Comparison of ENCODE assay signal across 17 cellular contexts in the genomic region with DNA sequence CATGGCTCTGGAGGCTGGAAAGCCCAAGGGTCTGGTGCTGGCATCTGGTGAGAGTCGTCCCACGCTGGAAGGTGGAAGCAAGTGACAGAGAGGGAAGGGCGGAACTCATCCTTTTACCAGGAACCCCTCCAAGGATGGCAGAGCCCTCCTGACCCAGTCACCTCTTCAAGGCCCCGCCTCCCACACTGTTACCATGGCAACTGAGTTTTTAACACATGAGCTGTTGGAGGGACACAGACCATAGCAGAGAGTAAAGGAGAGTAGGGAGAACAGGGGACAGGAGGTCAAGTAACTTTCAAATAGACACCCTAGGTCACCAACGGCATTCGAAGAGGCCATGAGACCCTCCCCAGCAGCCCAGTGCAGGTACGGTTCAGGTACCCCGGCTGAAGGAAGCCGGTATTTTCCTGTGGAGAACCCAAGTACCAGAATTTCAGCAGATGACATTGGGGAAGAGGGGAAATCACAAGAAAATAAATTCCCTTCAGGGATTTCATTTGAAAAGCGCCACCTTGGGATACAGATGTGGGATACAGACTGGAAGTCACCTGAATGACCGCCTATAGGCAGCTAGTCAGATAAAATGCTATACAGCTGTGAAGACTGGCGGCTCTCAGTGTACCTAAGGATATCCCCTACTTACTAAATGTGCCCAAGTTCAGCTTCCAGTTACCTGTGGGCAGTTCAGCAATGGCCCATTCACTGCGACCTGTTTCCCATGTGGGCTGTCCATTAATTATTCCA. TPM values are rescaled to one million over a fixed set of nuclear protein-coding genes. Genes with fewer than 3 reads are reported as not detected.
DNase-seq lines count a peak whose midpoint lies in the region; ATAC-seq and TF ChIP-seq lines count a peak whose summit lies in the region.
"Had no signal": no experiment of that assay in that cellular context is flagged by ENCODE, and none has a peak within 500 bp of the region (broad histone marks: within the 10 kb centered on the region; RNA-seq: fewer than 3 reads in every experiment).

No MANE protein-coding gene starts in this region.

- no peak for TF ChIP-seq CTCF in NB4 (IDR thresholded peaks at IDR 0.05; ENCODE audit: low read depth, low read length)

- peak overlapping the region; percentile 25 for H3K14ac ChIP-seq in neuronal stem cell (ENCODE audit: low read length)

- intact Hi-C loops in activated CD4-positive, alpha-beta T cell treated with anti-CD3 and anti-CD28 coated beads for 36 hours (cut with DNase I, micrococcal nuclease): loop anchor here (1.0 to 2.0 kb wide), 5 partner anchors 61 to 217 kb away; a partner anchor contains a TSS

- peaks cover 5 to 12% of the 10 kb centered on the region in 2 donors for H3K4me1 ChIP-seq in neuronal stem cell (ENCODE audit: control insufficient read depth in 2 of 2, insufficient read depth in 1 of 2, low read depth in 1 of 2, low read length in 2 of 2)

- no peak overlapping the region for H2BK5ac ChIP-seq in neuronal stem cell (ENCODE audit: low read length)

- H3K4me2 ChIP-seq in neuronal stem cell (ENCODE audit: insufficient read depth, low read length, poor library complexity, severe bottlenecking): no peak overlapping the region

- H3K4me1 Mint-ChIP-seq in activated CD4-positive, alpha-beta T cell treated with anti-CD3 and anti-CD28 coated beads for 36 hours: peaks cover 12% of the 10 kb centered on the region

- H2AFZ ChIP-seq in neuronal stem cell (ENCODE audit: low read length): no peak overlapping the region

- peak; percentile 25 for DNase-seq in activated CD4-positive, alpha-beta T cell treated with anti-CD3 and anti-CD28 coated beads for 36 hours
- DNase-seq in activated CD4-positive, alpha-beta T cell treated with anti-CD3 and anti-CD28 coated beads, Interleukin-2, amount 50 U/mL, for 4 hours: no peak
- peak; percentile 35 for DNase-seq in NB4 (ENCODE audit: low read depth)
- no peak for DNase-seq in caudate nucleus (lab: John Stamatoyannopoulos, UW)
- no peak for DNase-seq in neuronal stem cell (ENCODE audit: low spot score)
- no peak for DNase-seq in NCI-H526 (lab: John Stamatoyannopoulos, UW)
- DNase-seq: DMS79; effector memory CD8-positive, alpha-beta T cell; left ventricle myocardium superior; natural killer cell; NCI-H146; sigmoid colon; stomach; T-helper 1 cell had no signal

- H2BK15ac ChIP-seq in neuronal stem cell (ENCODE audit: low read length): no peak overlapping the region

- H3K9ac ChIP-seq in neuronal stem cell (ENCODE audit: low read depth, low read length, poor library complexity): no peak overlapping the region

- no peak overlapping the region for H3K27ac Mint-ChIP-seq in activated CD4-positive, alpha-beta T cell treated with anti-CD3 and anti-CD28 coated beads for 36 hours
- H3K27ac Mint-ChIP-seq: effector memory CD8-positive, alpha-beta T cell; natural killer cell had no signal

- H2BK120ac ChIP-seq in neuronal stem cell (ENCODE audit: low read depth, low read length): no peak overlapping the region

- H3K18ac ChIP-seq in neuronal stem cell (ENCODE audit: low read length): no peak overlapping the region

- H3K27ac ChIP-seq in caudate nucleus (ENCODE audit: low read depth, low read length) (peak overlapping the region; percentile 26), neuronal stem cell (replicated peaks; ENCODE audit: low read length) (no peak overlapping the region)
- H3K27ac ChIP-seq: ascending aorta, sigmoid colon, stomach had no signal

- H3K4me3 ChIP-seq in NB4 (ENCODE audit: low read depth, low read length) (no peak overlapping the region), neuronal stem cell (ENCODE audit: low read length in 2 of 2) (no peak overlapping the region)

- no peaks in the 10 kb centered on the region for H3K36me3 Mint-ChIP-seq in activated CD4-positive, alpha-beta T cell treated with anti-CD3 and anti-CD28 coated beads for 36 hours (ENCODE audit: low read depth)
- H3K36me3 Mint-ChIP-seq: natural killer cell had no signal

- no peak for ATAC-seq in activated CD4-positive, alpha-beta T cell treated with anti-CD3 and anti-CD28 coated beads for 36 hours
- ATAC-seq in GM19324 (IDR thresholded peaks at IDR 0.05; ENCODE audit: low FRiP score, unreplicated experiment) (no peak), GM19455 (IDR thresholded peaks at IDR 0.05; ENCODE audit: unreplicated experiment) (no peak)
- ATAC-seq: left ventricle myocardium superior had no signal

- H3K4me3 Mint-ChIP-seq in activated CD4-positive, alpha-beta T cell treated with anti-CD3 and anti-CD28 coated beads for 36 hours: no peak overlapping the region
- H3K4me3 Mint-ChIP-seq: effector memory CD8-positive, alpha-beta T cell; natural killer cell had no signal

- peaks cover 11% of the 10 kb centered on the region for H3K27me3 Mint-ChIP-seq in activated CD4-positive, alpha-beta T cell treated with anti-CD3 and anti-CD28 coated beads for 36 hours

- POLR2A ChIA-PET in activated CD4-positive, alpha-beta T cell treated with anti-CD3 and anti-CD28 coated beads for 36 hours (lab: Charles Lee): no interaction called here

- H3K9me3 Mint-ChIP-seq in activated CD4-positive, alpha-beta T cell treated with anti-CD3 and anti-CD28 coated beads for 36 hours (ENCODE audit: low read depth): no peaks in the 10 kb centered on the region
- H3K9me3 Mint-ChIP-seq: effector memory CD8-positive, alpha-beta T cell; natural killer cell had no signal

- H3K27me3 ChIP-seq in neuronal stem cell (ENCODE audit: control insufficient read depth in 3 of 3, insufficient read depth in 3 of 3, low read depth in 1 of 3, low read length in 3 of 3): no peaks in the 10 kb centered on the region
- H3K27me3 ChIP-seq: ascending aorta, sigmoid colon had no signal

- CTCF ChIA-PET in activated CD4-positive, alpha-beta T cell treated with anti-CD3 and anti-CD28 coated beads for 36 hours (lab: Charles Lee): interaction anchor here (0.6 to 1.4 kb wide), 13 partner anchors 9 to 529 kb away, joined by 3 to 4 read pairs (median 3); no protein-coding TSS in a partner anchor

- no peaks in the 10 kb centered on the region for H3K36me3 ChIP-seq in neuronal stem cell (replicated peaks in 1 of 2; ENCODE audit: control insufficient read depth in 2 of 2, insufficient read depth in 2 of 2, low read length in 2 of 2)
- H3K36me3 ChIP-seq: ascending aorta, sigmoid colon, stomach had no signal

- no peak overlapping the region for H4K91ac ChIP-seq in neuronal stem cell (ENCODE audit: low read depth, low read length, poor library complexity)

- H3K9me3 ChIP-seq in neuronal stem cell (replicated peaks in 1 of 2; ENCODE audit: control insufficient read depth in 2 of 2, insufficient read depth in 1 of 2, low read depth in 1 of 2, low read length in 2 of 2): no peaks in the 10 kb centered on the region
- H3K9me3 ChIP-seq: ascending aorta, sigmoid colon, stomach had no signal

- no peak overlapping the region for H2AK5ac ChIP-seq in neuronal stem cell (ENCODE audit: low read depth, low read length)

- H3K4ac ChIP-seq in neuronal stem cell (ENCODE audit: low read length): no peak overlapping the region

- H2BK12ac ChIP-seq in neuronal stem cell (ENCODE audit: low read length): no peak overlapping the region

- no CpG with 5 or more reads among the region's 13 CpGs for WGBS in neuronal stem cell (ENCODE audit: extremely low coverage in 2 of 2, insufficient read length in 2 of 2, insufficient replicate concordance in 1 of 2), 2 donors

- no peak for TF ChIP-seq POLR2A in NB4 (IDR thresholded peaks at IDR 0.05; ENCODE audit: extremely low read depth, insufficient read length)

- no peak overlapping the region for H3K23ac ChIP-seq in neuronal stem cell (ENCODE audit: low read depth, low read length, poor library complexity)

- H4K8ac ChIP-seq in neuronal stem cell (ENCODE audit: low read depth, low read length): no peak overlapping the region

- H3K79me1 ChIP-seq in neuronal stem cell (ENCODE audit: low read depth, low read length): no peaks in the 10 kb centered on the region

RNA-seq across cellular contexts. Expression of a gene that starts 8.0 kb away (rescaled TPM):
- total RNA-seq in activated CD4-positive, alpha-beta T cell treated with anti-CD3 and anti-CD28 coated beads for 36 hours: under 1 TPM; 0.19 to 0.21 TPM
- polyA plus RNA-seq in neuronal stem cell (2013, experiment 1 of 2): 2.3 TPM
- polyA plus RNA-seq in neuronal stem cell (2013, experiment 2 of 2): 2.1 TPM
- total RNA-seq: ascending aorta had no signal

Comparison
In these comparisons a context has a peak if more than half of its experiments do, and no peak if none do; other contexts are left out.
1. DNase-seq: peak in activated CD4-positive, alpha-beta T cell treated with anti-CD3 and anti-CD28 coated beads for 36 hours (single experiment) and NB4 (single experiment); none in activated CD4-positive, alpha-beta T cell treated with anti-CD3 and anti-CD28 coated beads, Interleukin-2, amount 50 U/mL, for 4 hours (0 of 2), caudate nucleus (0 of 61), neuronal stem cell (single experiment) and NCI-H526 (0 of 2).